In genomic region chr7:106462365-106462859, GRCh38 we compare ENCODE assay signal across 8 cellular contexts.
A peak's percentile ranks its signal among the peaks of the same experiment; 100 is the strongest.
DNase-seq lines count a peak whose midpoint lies in the region; ATAC-seq and TF ChIP-seq lines count a peak whose summit lies in the region.

No MANE protein-coding gene starts in this region.

- H3K27me3 ChIP-seq in heart right ventricle (no peaks in the 10 kb centered on the region), gastrocnemius medialis (no peaks in the 10 kb centered on the region)

- H3K4me3 ChIP-seq in WI38 (ENCODE audit: low read depth, low read length) (no peak overlapping the region), heart right ventricle (no peak overlapping the region), gastrocnemius medialis (no peak overlapping the region)

- TF ChIP-seq CTCF in WI38 (IDR thresholded peaks at IDR 0.05; ENCODE audit: low read depth, low read length) (peak; percentile 28; the same call in 1 of the 2 replicates), heart right ventricle (IDR thresholded peaks at IDR 0.05) (peak; percentile 34 to 76 (median 65)), gastrocnemius medialis (IDR thresholded peaks at IDR 0.05 in 4 of 5, conservative IDR thresholded peaks at IDR 0.05 in 1 of 5) (peak; percentile 40 to 73 (median 65))

- peak overlapping the region; percentile 17 to 28 for H3K27ac Mint-ChIP-seq in activated naive CD4-positive, alpha-beta T cell treated with anti-CD3 and anti-CD28 coated beads, Interleukin-2, amount 50 U/mL, for 72 hours

- H3K9me3 ChIP-seq in heart right ventricle = peaks cover 0 to 6% (median 0%) of the 10 kb centered on the region in 11 donors
- H3K9me3 ChIP-seq in gastrocnemius medialis = no peaks in the 10 kb centered on the region

- peaks cover 7 to 25% of the 10 kb centered on the region in 2 donors for H3K9me3 Mint-ChIP-seq in activated naive CD4-positive, alpha-beta T cell treated with anti-CD3 and anti-CD28 coated beads, Interleukin-2, amount 50 U/mL, for 72 hours

- in situ Hi-C loops in gastrocnemius medialis (cut with MboI; ENCODE audit: low sequenced_read_pairs in 4 of 4) = loop anchor here (5.0 to 25.0 kb wide), 2 partner anchors 285 to 400 kb away; no protein-coding TSS in a partner anchor

- H3K36me3 ChIP-seq in heart right ventricle (no peaks in the 10 kb centered on the region), gastrocnemius medialis (no peaks in the 10 kb centered on the region)

- ATAC-seq in activated naive CD4-positive, alpha-beta T cell treated with anti-CD3 and anti-CD28 coated beads, Interleukin-2, amount 50 U/mL, for 72 hours = peak; percentile 47 to 61
- ATAC-seq in heart right ventricle = peak in 4 of 8 donors; percentile 30 to 42 (median 38)
- ATAC-seq in gastrocnemius medialis = peak; percentile 36 to 53
- ATAC-seq in HG02970 (IDR thresholded peaks at IDR 0.05; ENCODE audit: low FRiP score, unreplicated experiment) = no peak
- no peak for ATAC-seq in HG03565 (IDR thresholded peaks at IDR 0.05; ENCODE audit: unreplicated experiment)

- H3K27ac ChIP-seq in heart right ventricle = peak overlapping the region in 1 of 10 donors; percentile 58
- no peak overlapping the region for H3K27ac ChIP-seq in gastrocnemius medialis

- DNase-seq in activated naive CD4-positive, alpha-beta T cell treated with anti-CD3 and anti-CD28 coated beads, Interleukin-2, amount 50 U/mL, for 72 hours (ENCODE audit: low spot score in 2 of 2) = peak in 1 of 2 donors; percentile 32
- DNase-seq in activated naive CD4-positive, alpha-beta T cell treated with Interleukin-2 at 50 U/mL for 16 hours = no peak
- DNase-seq in NCI-H1092 treated with DMSO at 0.1 percent for 48 hours (lab: John Stamatoyannopoulos, UW) = peak; percentile 58
- DNase-seq in heart right ventricle = no peak
- no peak for DNase-seq in gastrocnemius medialis

- no peak for TF ChIP-seq POLR2A in gastrocnemius medialis (IDR thresholded peaks at IDR 0.05)

- H3K4me1 ChIP-seq in heart right ventricle (peaks cover 0 to 20% (median 3%) of the 10 kb centered on the region in 9 donors), gastrocnemius medialis (peaks cover 0 to 6% of the 10 kb centered on the region in 2 donors)

- intact Hi-C loops in heart right ventricle (cut with DNase I) (loop anchor here in 9 of 10 donors (1.0 to 10.0 kb wide), 8 partner anchors 175 to 286 kb away; partner anchors contain the start of gene NAMPT (in 3 of the 9)), gastrocnemius medialis (cut with DNase I; ENCODE audit: low total_unique reads) (loop anchor here (1.0 kb wide), 2 partner anchors 177 to 286 kb away; no protein-coding TSS in a partner anchor)

- WGBS in heart right ventricle, 2 donors = 42 to 49% methylated on average over 4 of the region's 4 CpGs

- H3K36me3 Mint-ChIP-seq in activated naive CD4-positive, alpha-beta T cell treated with anti-CD3 and anti-CD28 coated beads, Interleukin-2, amount 50 U/mL, for 72 hours = peaks cover 7 to 38% of the 10 kb centered on the region in 2 donors

Comparison
In these comparisons a context has a peak if more than half of its experiments do, and no peak if none do; other contexts are left out.
1. ATAC-seq: peak in activated naive CD4-positive, alpha-beta T cell treated with anti-CD3 and anti-CD28 coated beads, Interleukin-2, amount 50 U/mL, for 72 hours (2 of 2) and gastrocnemius medialis (2 of 2); none in HG02970 (single experiment) and HG03565 (single experiment).
2. Peak in every context shown above with its lines, with median percentiles within 50 percentile points of each other: CTCF ChIP-seq.